Comparison of ENCODE assay signal across 9 cellular contexts in genomic region chr3:187750513-187751123, GRCh38. TPM values are rescaled to one million over a fixed set of nuclear protein-coding genes. Genes with fewer than 3 reads are reported as not detected.
DNase-seq lines count a peak whose midpoint lies in the region; ATAC-seq, FAIRE-seq and TF ChIP-seq lines count a peak whose summit lies in the region.
"Had no signal": no experiment of that assay in that cellular context is flagged by ENCODE, and none has a peak within 500 bp of the region (broad histone marks: within the 10 kb centered on the region; RNA-seq: fewer than 3 reads in every experiment).

No MANE protein-coding gene starts in this region.

- H3K4ac ChIP-seq in H1 (replicated peaks; ENCODE audit: insufficient read length, low read depth, low read length), result no peak overlapping the region

- peak overlapping the region; percentile 94; the same call in 1 of the 2 replicates for H2BK20ac ChIP-seq in H1 (ENCODE audit: low read length)

- peaks cover 3% of the 10 kb centered on the region for H3K23me2 ChIP-seq in H1 (ENCODE audit: low read depth, low read length)

- POLR2A ChIA-PET in H1 (lab: Charles Lee; ENCODE audit: partially characterized antibody), result interaction anchor here (0.6 to 2.1 kb wide), 7 partner anchors 9 to 404 kb away, joined by 3 to 13 read pairs (median 5); no protein-coding TSS in a partner anchor

- peak overlapping the region; percentile 89 for H2AFZ ChIP-seq in H1 (ENCODE audit: low read length)

- 43% methylated on average over 11 of the region's 11 CpGs; no CpG with 5 or more reads in 1 of the 2 experiments for WGBS in H1 (ENCODE audit: extremely low coverage in 1 of 2, insufficient coverage in 1 of 2, insufficient read length in 1 of 2, insufficient replicate concordance in 2 of 2, low coverage in 1 of 2, low lambda C conversion rate in 2 of 2, missing lambda C conversion rate in 1 of 2), 2 experiments

- no peaks in the 10 kb centered on the region for H3K79me1 ChIP-seq in H1 (ENCODE audit: low read depth, low read length)

- H3K36me3 ChIP-seq in H1 (ENCODE audit: control insufficient read depth in 2 of 4, insufficient read depth in 4 of 4, low read length in 3 of 4), result no peaks in the 10 kb centered on the region

- peak overlapping the region; percentile 77 for H3K27ac ChIP-seq in C4-2B
- H3K27ac ChIP-seq in H1 (ENCODE audit: low read depth, low read length), result peak overlapping the region; percentile 54; the same call in 1 of the 2 replicates

- CTCF ChIA-PET in H1 (lab: Charles Lee; ENCODE audit: partially characterized antibody), result interaction anchor here (0.6 to 1.9 kb wide), 15 partner anchors 8 to 1205 kb away, joined by 3 to 8 read pairs (median 3); no protein-coding TSS in a partner anchor

- no peak overlapping the region for H3K14ac ChIP-seq in H1 (ENCODE audit: insufficient read length)

- peak overlapping the region; percentile 1 to 49 (median 12); a peak in 5 of 8 replicates for H3K4me3 ChIP-seq in H1 (ENCODE audit: extremely low read depth in 1 of 4, insufficient read depth in 2 of 4, low read depth in 3 of 4, low read length in 4 of 4)

- H3K4me2 ChIP-seq in H1 (ENCODE audit: insufficient read depth in 1 of 2, low read depth in 2 of 2, low read length in 2 of 2), result peak overlapping the region; percentile 68 to 80

- H2BK12ac ChIP-seq in H1 (ENCODE audit: low read depth, low read length), result peak overlapping the region; percentile 96

- H4K8ac ChIP-seq in H1 (ENCODE audit: extremely low read depth, insufficient read depth, low read length), result no peak overlapping the region

- H3K79me2 ChIP-seq in H1 (ENCODE audit: control insufficient read depth in 1 of 2, insufficient read depth in 2 of 2, low read length in 2 of 2), result no peaks in the 10 kb centered on the region

- H2BK120ac ChIP-seq in H1 (replicated peaks; ENCODE audit: low read depth, low read length), result no peak overlapping the region

- TF ChIP-seq CTCF in C4-2B (conservative IDR thresholded peaks at IDR 0.05), result no peak
- TF ChIP-seq CTCF in H1 (IDR thresholded peaks at IDR 0.05; ENCODE audit: control extremely low read depth in 1 of 3, insufficient read depth in 1 of 3, low read depth in 1 of 3, low read length in 3 of 3), result no peak

- peak overlapping the region in 3 of 6 donors; percentile 75 to 91 (median 77) for H3K27ac Mint-ChIP-seq in naive B cell

- DNase-seq in NCI-H2107 (lab: John Stamatoyannopoulos, UW), result peak; percentile 59
- DNase-seq in H1 (ENCODE audit: low read depth in 1 of 2, low spot score in 2 of 2), result no peak
- DNase-seq in naive B cell, result no peak
- DNase-seq in Ammon's horn (ENCODE audit: low spot score), result no peak

- no peaks in the 10 kb centered on the region for H3K9me3 ChIP-seq in H1 (ENCODE audit: insufficient read depth in 2 of 2, low read depth in 1 of 2, low read length in 1 of 2)

- H3K9ac ChIP-seq in H1 (replicated peaks in 1 of 4; ENCODE audit: extremely low read depth in 1 of 4, low read depth in 3 of 4, low read length in 3 of 4), result peak overlapping the region in 1 of 4 experiments; percentile 31; a peak in 3 of 7 replicates

- peak overlapping the region; percentile 14 for H4K91ac ChIP-seq in H1 (replicated peaks; ENCODE audit: insufficient read length, low read length)

- no peaks in the 10 kb centered on the region for H4K20me1 ChIP-seq in H1 (replicated peaks in 1 of 2; ENCODE audit: control insufficient read depth in 1 of 2, insufficient read depth in 2 of 2, low read length in 2 of 2)

- H3K27me3 Mint-ChIP-seq in naive B cell, result no peaks in the 10 kb centered on the region

- peak overlapping the region; percentile 85 for H2BK5ac ChIP-seq in H1 (ENCODE audit: low read depth, low read length)

- ATAC-seq in naive B cell (ENCODE audit: low read depth in 2 of 2), result no peak
- ATAC-seq in GM19328 (IDR thresholded peaks at IDR 0.05; ENCODE audit: unreplicated experiment), result no peak
- no peak for ATAC-seq in GM21619 (IDR thresholded peaks at IDR 0.05; ENCODE audit: unreplicated experiment)
- ATAC-seq in HG03039 (IDR thresholded peaks at IDR 0.05; ENCODE audit: unreplicated experiment), result no peak
- ATAC-seq: SK-N-SH treated with all-trans-retinoic acid at 6 μM for 48 hours had no signal

- H4K5ac ChIP-seq in H1 (ENCODE audit: insufficient read length, low read depth, low read length), result peak overlapping the region; percentile 64

- H3K23ac ChIP-seq in H1 (ENCODE audit: insufficient read length), result no peak overlapping the region

- H3K9me3 Mint-ChIP-seq in naive B cell, result no peaks in the 10 kb centered on the region

- no peak overlapping the region for H2BK15ac ChIP-seq in H1 (ENCODE audit: low read length)

- H3K27me3 ChIP-seq in H1 (replicated peaks in 1 of 4; ENCODE audit: control insufficient read depth in 3 of 4, extremely low read depth in 1 of 4, insufficient read depth in 3 of 4, low read length in 3 of 4), result no peaks in the 10 kb centered on the region; a peak in 1 of 7 replicates

- no peak; a peak in 1 of 4 replicates for TF ChIP-seq RAD21 in H1 (IDR thresholded peaks at IDR 0.05 in 1 of 2, conservative IDR thresholded peaks at IDR 0.05 in 1 of 2; ENCODE audit: low read depth in 2 of 2, low read length in 2 of 2)

- H3K4me1 Mint-ChIP-seq in naive B cell, result peaks cover 40 to 49% (median 42%) of the 10 kb centered on the region in 3 donors

- H3K36me3 Mint-ChIP-seq in naive B cell, result no peaks in the 10 kb centered on the region

- no peak overlapping the region; the same call in 1 of the 2 replicates for H2AK5ac ChIP-seq in H1 (ENCODE audit: low read depth, low read length)

- TF ChIP-seq EP300 in H1 (IDR thresholded peaks at IDR 0.05; ENCODE audit: borderline replicate concordance in 1 of 2, low read depth in 2 of 2, low read length in 2 of 2), result no peak

- H3K18ac ChIP-seq in H1 (ENCODE audit: extremely low read depth, low read length), result no peak overlapping the region; the same call in 1 of the 2 replicates

- H3K4me1 ChIP-seq in H1 (replicated peaks in 1 of 4; ENCODE audit: control insufficient read depth in 3 of 4, insufficient read depth in 4 of 4, low read length in 3 of 4), result peaks cover 5 to 22% (median 16%) of the 10 kb centered on the region in 4 experiments; a peak in 5 of 7 replicates

- H3K56ac ChIP-seq in H1 (replicated peaks; ENCODE audit: insufficient read length, low read depth, low read length), result no peak overlapping the region

- peak overlapping the region; percentile 52 to 85 (median 68) for H3K4me3 Mint-ChIP-seq in naive B cell

- TF ChIP-seq POLR2A in H1 (IDR thresholded peaks at IDR 0.05; ENCODE audit: control extremely low read depth in 1 of 2, low read depth in 2 of 2, low read length in 2 of 2), result no peak

- FAIRE-seq in H1 (lab: Jason Lieb, UNC), result peak; percentile 79

TF ChIP-seq in H1, 55 proteins besides CTCF, POLR2A, EP300 and RAD21:
- TF ChIP-seq KDM4A (IDR thresholded peaks at IDR 0.05; ENCODE audit: low read depth, low read length, severe bottlenecking) (no peak), SIN3A (conservative IDR thresholded peaks at IDR 0.05 in 1 of 2, IDR thresholded peaks at IDR 0.05 in 1 of 2; ENCODE audit: low read depth in 1 of 2, low read length in 2 of 2) (0 out of 4 replicates have a peak, but pooled peaks of 1 of the 2 experiments have one; percentile 7), SP2 (IDR thresholded peaks at IDR 0.05; ENCODE audit: low read length) (no peak), RXRA (IDR thresholded peaks at IDR 0.05; ENCODE audit: insufficient read depth, low read depth, low read length) (no peak), BRCA1 (IDR thresholded peaks at IDR 0.05; ENCODE audit: low read depth, low read length) (no peak), ASH2L (IDR thresholded peaks at IDR 0.05; ENCODE audit: low read length) (peak; percentile 88)

RNA-seq across cellular contexts. Expression of gene BCL6, which starts 5.3 kb away (rescaled TPM):
- total RNA-seq in H1 (2021; fragmentation: NEBNext Ultra II Directional; extraction: Animal tissue kit (Norgen Biotek cat#: 25700)), result 8.7 and 10.4 TPM in 2 replicates
- 5.7 and 9.4 TPM in 2 replicates for polyA plus RNA-seq in H1 (2011; rRNA removed)
- polyA plus RNA-seq in H1 (2011; cell fraction: cytosol; rRNA removed), result 8.0 TPM
- 29.9 TPM for polyA plus RNA-seq in H1 (2011; cell fraction: nucleus; rRNA removed)
- polyA plus RNA-seq in H1 (2012, experiment 1 of 2), result 11.7 to 15.2 TPM (median 14.1 TPM) in 4 replicates
- polyA plus RNA-seq in H1 (2012, experiment 2 of 2), result 2.8 TPM
- 4.0 TPM for polyA plus RNA-seq in H1 (2013, experiment 1 of 2)
- polyA plus RNA-seq in H1 (2013, experiment 2 of 2), result 3.6 TPM
- polyA minus RNA-seq in H1 (2011; rRNA and poly(A)+ RNA removed), result 5.8 and 12.6 TPM in 2 replicates
- 7.0 TPM for polyA minus RNA-seq in H1 (2011; cell fraction: cytosol; rRNA and poly(A)+ RNA removed)
- 10.8 TPM for polyA minus RNA-seq in H1 (2011; cell fraction: nucleus; rRNA and poly(A)+ RNA removed)
- polyA plus RNA-seq in naive B cell (ENCODE audit: low read depth in 6 of 6), result 10 to 100 TPM; 20.7 to 39.3 (median 31.9) TPM

RNA-seq across cellular contexts. Expression of gene RTP2, which starts 48.3 kb away (rescaled TPM):
- not detected in 2 replicates for total RNA-seq in H1 (2021; fragmentation: NEBNext Ultra II Directional; extraction: Animal tissue kit (Norgen Biotek cat#: 25700))
- polyA plus RNA-seq in H1 (2011; rRNA removed) (not detected in 2 replicates), naive B cell (ENCODE audit: low read depth in 6 of 6) (not detected)
- not detected for polyA plus RNA-seq in H1 (2011; cell fraction: cytosol; rRNA removed)
- polyA plus RNA-seq in H1 (2011; cell fraction: nucleus; rRNA removed), result not detected
- polyA plus RNA-seq in H1 (2012, experiment 1 of 2), result not detected in 4 replicates
- polyA plus RNA-seq in H1 (2012, experiment 2 of 2), result not detected
- polyA plus RNA-seq in H1 (2013, experiment 1 of 2), result not detected
- not detected for polyA plus RNA-seq in H1 (2013, experiment 2 of 2)
- not detected in 2 replicates for polyA minus RNA-seq in H1 (2011; rRNA and poly(A)+ RNA removed)
- polyA minus RNA-seq in H1 (2011; cell fraction: cytosol; rRNA and poly(A)+ RNA removed), result not detected
- polyA minus RNA-seq in H1 (2011; cell fraction: nucleus; rRNA and poly(A)+ RNA removed), result not detected
